ENCODE assay signal across 2 cellular contexts in genomic region chr16:47851026-47851610, GRCh38.
TF ChIP-seq lines count a peak whose summit lies in the region.

No MANE protein-coding gene starts in this region.

TF ChIP-seq in SK-N-SH, 30 proteins besides CTCF, POLR2A, EP300 and RAD21 (continued from another document):
- TF ChIP-seq REST (IDR thresholded peaks at IDR 0.05; ENCODE audit: low read depth, low read length): no peak
- TF ChIP-seq RCOR1 (IDR thresholded peaks at IDR 0.05; ENCODE audit: low read length): no peak
- no peak for TF ChIP-seq FOXJ3 (CRISPR knock-in tag; IDR thresholded peaks at IDR 0.05)
- TF ChIP-seq FOSL2 (IDR thresholded peaks at IDR 0.05; ENCODE audit: borderline replicate concordance, low read depth): no peak
- TF ChIP-seq GATA2 (CRISPR knock-in tag; IDR thresholded peaks at IDR 0.05): no peak
- TF ChIP-seq RFX5 (IDR thresholded peaks at IDR 0.05; ENCODE audit: low read length): no peak
- TF ChIP-seq GABPA (IDR thresholded peaks at IDR 0.05; ENCODE audit: low read depth): no peak
- no peak for TF ChIP-seq TEAD4 (IDR thresholded peaks at IDR 0.05; ENCODE audit: borderline replicate concordance, insufficient read depth)
- TF ChIP-seq TAF1 (IDR thresholded peaks at IDR 0.05; ENCODE audit: borderline replicate concordance, low read depth, low read length): no peak
- TF ChIP-seq YY1 (IDR thresholded peaks at IDR 0.05; ENCODE audit: low read depth): no peak
- no peak for TF ChIP-seq USF2 (IDR thresholded peaks at IDR 0.05; ENCODE audit: borderline replicate concordance, low read depth, low read length)

TF ChIP-seq in SK-N-SH treated with all-trans-retinoic acid at 6 μM for 48 hours, 23 proteins besides CTCF, POLR2A, EP300 and RAD21 (continued from another document):
- no peak for TF ChIP-seq TSHZ2 (CRISPR knock-in tag; IDR thresholded peaks at IDR 0.05)
